In genomic region chr5:172428224-172429166, GRCh38 we compare ENCODE assay signal across 12 cellular contexts. TPM values are rescaled to one million over a fixed set of nuclear protein-coding genes. Genes with fewer than 3 reads are reported as not detected.
DNase-seq lines count a peak whose midpoint lies in the region; ATAC-seq and TF ChIP-seq lines count a peak whose summit lies in the region.
"Had no signal": no experiment of that assay in that cellular context is flagged by ENCODE, and none has a peak within 500 bp of the region (broad histone marks: within the 10 kb centered on the region; RNA-seq: fewer than 3 reads in every experiment).

No MANE protein-coding gene starts in this region.

- TF ChIP-seq POLR2A in upper lobe of left lung (IDR thresholded peaks at IDR 0.05), result no peak

- H3K4me1 Mint-ChIP-seq in WTC11 (peaks cover 4% of the 10 kb centered on the region; the same call in 1 of the 2 replicates), nephron (peaks cover 46% of the 10 kb centered on the region)

- H3K4me3 Mint-ChIP-seq in WTC11 (no peak overlapping the region), nephron (no peak overlapping the region)

- H3K36me3 ChIP-seq in upper lobe of left lung, result no peaks in the 10 kb centered on the region
- H3K36me3 ChIP-seq: pancreas had no signal

- H3K4me3 ChIP-seq in fibroblast of villous mesenchyme (ENCODE audit: low read depth, low read length) (no peak overlapping the region), upper lobe of left lung (no peak overlapping the region)
- H3K4me3 ChIP-seq: pancreas had no signal

- peak overlapping the region; percentile 54 to 85 (median 78) for H3K27ac ChIP-seq in upper lobe of left lung

- H3K9me3 Mint-ChIP-seq in WTC11, result no peaks in the 10 kb centered on the region
- H3K9me3 Mint-ChIP-seq in nephron, result no peaks in the 10 kb centered on the region

- H3K27ac Mint-ChIP-seq in WTC11 (no peak overlapping the region), nephron (peak overlapping the region in 2 of 3 experiments; percentile 59 to 63)

- no peaks in the 10 kb centered on the region for H3K27me3 Mint-ChIP-seq in WTC11 (ENCODE audit: low read depth)
- peaks cover 11% of the 10 kb centered on the region for H3K27me3 Mint-ChIP-seq in nephron (ENCODE audit: low read depth)

- POLR2A ChIA-PET in WTC11 (lab: Charles Lee), result no interaction called here

- no peak for TF ChIP-seq EP300 in upper lobe of left lung (IDR thresholded peaks at IDR 0.05)

- no peak for DNase-seq in WTC11 (ENCODE audit: low spot score)
- peak; percentile 52 for DNase-seq in fibroblast of villous mesenchyme (ENCODE audit: low read depth)
- no peak for DNase-seq in upper lobe of left lung
- no peak for DNase-seq in NCI-H82 treated with DMSO at 0.1 percent for 48 hours (lab: John Stamatoyannopoulos, UW; ENCODE audit: unreplicated experiment)
- no peak for DNase-seq in glomerular visceral epithelial cell (ENCODE audit: extremely low spot score)
- DNase-seq in NCI-H1436 treated with DMSO at 0.1 percent for 48 hours (lab: John Stamatoyannopoulos, UW), result no peak
- DNase-seq: activated T-cell treated with anti-CD3 and anti-CD28 coated beads for 4 hours, amniotic stem cell, MM.1S, NCI-H2171 had no signal

- 64 to 79% methylated on average over 12 of the region's 12 CpGs for whole genome bisulfite sequencing in upper lobe of left lung, 2 donors

- no peaks in the 10 kb centered on the region for H3K9me3 ChIP-seq in upper lobe of left lung
- H3K9me3 ChIP-seq: pancreas had no signal

- no peak for TF ChIP-seq CTCF in WTC11 (IDR thresholded peaks at IDR 0.05)
- TF ChIP-seq CTCF in fibroblast of villous mesenchyme (IDR thresholded peaks at IDR 0.05; ENCODE audit: insufficient read depth, low read depth, low read length), result no peak
- TF ChIP-seq CTCF in nephron (IDR thresholded peaks at IDR 0.05; ENCODE audit: unreplicated experiment in 3 of 3), result no peak
- no peak for TF ChIP-seq CTCF in upper lobe of left lung (IDR thresholded peaks at IDR 0.05)

- no peaks in the 10 kb centered on the region for H3K27me3 ChIP-seq in upper lobe of left lung
- H3K27me3 ChIP-seq: pancreas had no signal

- ATAC-seq in WTC11 (no peak), upper lobe of left lung (ENCODE audit: low FRiP score in 2 of 2) (peak in 1 of 2 donors; percentile 2)

- peaks cover 2% of the 10 kb centered on the region; the same call in 1 of the 2 replicates for H3K36me3 Mint-ChIP-seq in WTC11
- peaks cover 35% of the 10 kb centered on the region for H3K36me3 Mint-ChIP-seq in nephron (ENCODE audit: low read depth)

- peaks cover 25 to 48% (median 32%) of the 10 kb centered on the region in 4 donors for H3K4me1 ChIP-seq in upper lobe of left lung
- H3K4me1 ChIP-seq: pancreas had no signal

- CTCF ChIA-PET in WTC11 (lab: Charles Lee), result no interaction called here

TF ChIP-seq in WTC11, 78 proteins besides CTCF, POLR2A, EP300 and RAD21:
- peak; percentile 96 for TF ChIP-seq GABPB1 (CRISPR knock-in tag; IDR thresholded peaks at IDR 0.05)
- no peak for TF ChIP-seq JAZF1 (CRISPR knock-in tag; IDR thresholded peaks at IDR 0.05)

RNA-seq across cellular contexts. Expression of gene SH3PXD2B, which starts 25.8 kb away (rescaled TPM):
- total RNA-seq in WTC11 (2021) (52.2 to 64.1 TPM (median 57.4 TPM) in 3 replicates), fibroblast of villous mesenchyme (28.1 and 32.2 TPM in 2 replicates), upper lobe of left lung (10 to 100 TPM; 17.1 to 55.5 (median 43.2) TPM)
